ENCODE assay signal across 10 cellular contexts in the genomic region with DNA sequence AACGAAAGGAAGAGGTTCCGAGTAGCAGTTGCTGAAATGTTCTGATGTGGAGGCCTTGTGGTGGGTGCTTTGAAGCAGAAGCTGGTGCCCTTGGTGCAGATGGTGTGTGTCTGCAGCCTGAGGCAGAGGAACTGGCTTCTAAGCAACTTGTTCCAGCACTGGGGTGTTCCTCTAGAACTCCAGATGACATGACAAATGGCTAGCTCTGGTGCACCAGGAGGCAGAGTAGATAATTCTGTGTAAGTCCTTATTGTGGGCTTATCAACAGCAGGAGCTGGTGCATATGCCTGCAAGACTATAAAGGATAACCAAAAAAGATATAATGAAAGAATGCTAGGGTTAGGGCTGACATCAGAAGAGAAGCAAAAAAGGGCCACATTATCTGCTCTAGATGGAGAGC.
"Had no signal": no experiment of that assay in that cellular context is flagged by ENCODE, and none has a peak within 500 bp of the region (broad histone marks: within the 10 kb centered on the region; RNA-seq: fewer than 3 reads in every experiment).

No MANE protein-coding gene starts in this region.

- DNase-seq: gastrocnemius medialis; left ventricle myocardium inferior; lower lobe of right lung; natural killer cell; ovary; right cardiac atrium; stimulated activated CD4-positive, alpha-beta T cell treated with anti-CD3 and anti-CD28 coated beads, Interleukin-2, amount 100 ng/mL, for 48 hours; tibial artery; upper lobe of left lung; uterus had no signal

- ATAC-seq: gastrocnemius medialis, lower lobe of right lung, natural killer cell, right cardiac atrium had no signal
